Comparison of ENCODE assay signal across 19 cellular contexts in genomic region chr6:101578306-101578705, GRCh38.
A peak's percentile ranks its signal among the peaks of the same experiment; 100 is the strongest.
DNase-seq lines count a peak whose midpoint lies in the region; ATAC-seq and TF ChIP-seq lines count a peak whose summit lies in the region.
"Had no signal": no experiment of that assay in that cellular context is flagged by ENCODE, and none has a peak within 500 bp of the region (broad histone marks: within the 10 kb centered on the region; RNA-seq: fewer than 3 reads in every experiment).

No MANE protein-coding gene starts in this region.

- H3K36me3 Mint-ChIP-seq in glutamatergic neuron (ENCODE audit: unreplicated experiment), result no peaks in the 10 kb centered on the region
- H3K36me3 Mint-ChIP-seq in effector memory CD8-positive, alpha-beta T cell (ENCODE audit: insufficient read depth), result no peaks in the 10 kb centered on the region

- no peak for TF ChIP-seq CTCF in glutamatergic neuron (IDR thresholded peaks at IDR 0.05; ENCODE audit: partially characterized antibody, unreplicated experiment)

- DNase-seq in NCI-H1092 treated with DMSO at 0.1 percent for 48 hours (lab: John Stamatoyannopoulos, UW) (peak; percentile 34), NCI-H1092 (lab: John Stamatoyannopoulos, UW) (no peak), NCI-H2029 treated with DMSO at 0.1 percent for 48 hours (lab: John Stamatoyannopoulos, UW) (peak; percentile 66), NCI-H446 treated with DMSO at 0.1 percent for 48 hours (lab: John Stamatoyannopoulos, UW) (peak; percentile 46), glutamatergic neuron (no peak)
- DNase-seq in effector memory CD8-positive, alpha-beta T cell, result no peak
- DNase-seq in stimulated activated naive CD8-positive, alpha-beta T cell treated with anti-CD3 and anti-CD28 coated beads, Interleukin-15, Interleukin-2, amounts not matched to agents 100 U/mL and 50 U/mL, for 24 hours, result no peak
- DNase-seq: ACHN; CD4-positive, alpha-beta T cell; COR-L47; DMS79; Karpas-422; MV-4-11; NCI-H1694; NCI-H510A; NCI-H82; Right ventricle myocardium superior had no signal

- no peak for ATAC-seq in HG02763 (IDR thresholded peaks at IDR 0.05; ENCODE audit: unreplicated experiment)
- no peak for ATAC-seq in effector memory CD8-positive, alpha-beta T cell (replicated peaks)
- no peak for ATAC-seq in stimulated activated naive CD8-positive, alpha-beta T cell treated with anti-CD3 and anti-CD28 coated beads, Interleukin-15, Interleukin-2, amounts not matched to agents 100 U/mL and 50 U/mL, for 24 hours
- ATAC-seq: GM12878 had no signal

- no peaks in the 10 kb centered on the region for H3K9me3 Mint-ChIP-seq in glutamatergic neuron (ENCODE audit: unreplicated experiment)
- H3K9me3 Mint-ChIP-seq in effector memory CD8-positive, alpha-beta T cell, result peaks cover 0 to 7% of the 10 kb centered on the region in 2 donors

- H3K27me3 Mint-ChIP-seq in glutamatergic neuron (ENCODE audit: unreplicated experiment), result peaks cover 3% of the 10 kb centered on the region
- H3K27me3 Mint-ChIP-seq in effector memory CD8-positive, alpha-beta T cell, result no peaks in the 10 kb centered on the region
- H3K27me3 Mint-ChIP-seq: CD4-positive, alpha-beta T cell had no signal

- H3K27ac Mint-ChIP-seq in glutamatergic neuron (ENCODE audit: unreplicated experiment), result peak overlapping the region; percentile 28
- no peak overlapping the region for H3K27ac Mint-ChIP-seq in effector memory CD8-positive, alpha-beta T cell
- H3K27ac Mint-ChIP-seq: CD4-positive, alpha-beta T cell had no signal

- H3K4me1 Mint-ChIP-seq in glutamatergic neuron (ENCODE audit: low read depth, unreplicated experiment), result peaks cover 2% of the 10 kb centered on the region
- no peaks in the 10 kb centered on the region for H3K4me1 Mint-ChIP-seq in effector memory CD8-positive, alpha-beta T cell (ENCODE audit: low read depth in 2 of 2)

- no peak overlapping the region for H3K4me3 Mint-ChIP-seq in glutamatergic neuron (ENCODE audit: unreplicated experiment)
- H3K4me3 Mint-ChIP-seq in effector memory CD8-positive, alpha-beta T cell, result no peak overlapping the region
- H3K4me3 Mint-ChIP-seq: CD4-positive, alpha-beta T cell had no signal

Comparison
In these comparisons a context has a peak if more than half of its experiments do, and no peak if none do; other contexts are left out.
1. DNase-seq: peak in NCI-H1092 treated with DMSO at 0.1 percent for 48 hours (single experiment), NCI-H2029 treated with DMSO at 0.1 percent for 48 hours (single experiment) and NCI-H446 treated with DMSO at 0.1 percent for 48 hours (single experiment); none in NCI-H1092 (single experiment), glutamatergic neuron (single experiment), effector memory CD8-positive, alpha-beta T cell (0 of 3) and stimulated activated naive CD8-positive, alpha-beta T cell treated with anti-CD3 and anti-CD28 coated beads, Interleukin-15, Interleukin-2, amounts not matched to agents 100 U/mL and 50 U/mL, for 24 hours (single experiment).